In the genomic region with DNA sequence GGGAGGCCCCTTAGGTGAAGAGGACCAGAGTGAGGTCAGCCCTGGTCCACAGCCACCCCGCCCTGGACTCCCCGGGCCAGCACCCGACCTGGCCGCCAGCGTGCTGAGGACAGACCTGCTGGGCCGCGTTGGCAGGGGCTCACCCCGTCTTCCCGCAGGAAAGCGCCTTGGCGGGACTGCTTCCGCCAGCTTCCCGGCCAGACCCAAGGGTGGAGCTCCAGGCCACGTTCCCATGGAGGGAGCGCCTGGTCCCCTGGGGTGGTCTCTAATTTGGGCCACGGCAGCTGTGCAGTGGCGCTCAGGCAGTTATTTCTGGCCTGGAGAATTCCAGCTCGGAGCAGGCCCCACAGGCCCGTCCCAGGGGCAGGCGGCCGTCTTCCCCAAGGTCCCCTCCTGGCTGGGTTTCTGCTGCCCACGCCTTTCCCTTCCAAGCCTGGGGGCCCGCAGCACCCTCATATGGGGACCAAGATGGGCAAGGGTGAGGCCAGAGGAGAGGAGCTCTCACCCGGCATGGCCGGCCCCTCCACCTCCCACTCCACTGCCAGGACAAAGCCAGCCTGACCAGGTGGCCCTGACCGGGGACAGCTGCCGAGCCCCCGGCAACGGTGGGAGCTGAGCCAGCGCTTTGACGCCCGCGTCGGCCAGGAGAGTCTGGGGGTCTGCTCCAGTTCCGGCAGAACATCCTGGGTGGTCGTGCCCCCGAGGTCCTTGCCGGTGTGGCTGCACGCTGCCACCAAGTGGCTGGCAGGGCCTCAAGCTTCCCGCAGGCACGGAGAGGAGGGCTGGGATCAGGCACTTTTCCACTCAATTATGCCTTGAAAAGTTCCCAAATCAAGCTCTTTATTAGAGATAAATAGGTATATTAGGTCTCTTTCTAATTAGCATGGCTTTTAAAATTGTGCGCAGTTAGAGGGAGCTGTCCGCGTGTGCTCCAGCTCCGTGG, we compare ENCODE assay signal across 2 cellular contexts.
TF ChIP-seq lines count a peak whose summit lies in the region.

No MANE protein-coding gene starts in this region.

TF ChIP-seq in Ishikawa, 13 proteins besides CTCF, POLR2A, EP300 and RAD21:
- TF ChIP-seq YY1 (IDR thresholded peaks at IDR 0.05; ENCODE audit: low read depth): no peak
- TF ChIP-seq CREB1 (IDR thresholded peaks at IDR 0.05; ENCODE audit: low read depth): no peak
- TF ChIP-seq, protein P1, sequence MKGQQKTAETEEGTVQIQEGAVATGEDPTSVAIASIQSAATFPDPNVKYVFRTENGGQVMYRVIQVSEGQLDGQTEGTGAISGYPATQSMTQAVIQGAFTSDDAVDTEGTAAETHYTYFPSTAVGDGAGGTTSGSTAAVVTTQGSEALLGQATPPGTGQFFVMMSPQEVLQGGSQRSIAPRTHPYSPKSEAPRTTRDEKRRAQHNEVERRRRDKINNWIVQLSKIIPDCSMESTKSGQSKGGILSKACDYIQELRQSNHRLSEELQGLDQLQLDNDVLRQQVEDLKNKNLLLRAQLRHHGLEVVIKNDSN (IDR thresholded peaks at IDR 0.05): no peak
- TF ChIP-seq CEBPB (IDR thresholded peaks at IDR 0.05): no peak
- TF ChIP-seq, protein P2, sequence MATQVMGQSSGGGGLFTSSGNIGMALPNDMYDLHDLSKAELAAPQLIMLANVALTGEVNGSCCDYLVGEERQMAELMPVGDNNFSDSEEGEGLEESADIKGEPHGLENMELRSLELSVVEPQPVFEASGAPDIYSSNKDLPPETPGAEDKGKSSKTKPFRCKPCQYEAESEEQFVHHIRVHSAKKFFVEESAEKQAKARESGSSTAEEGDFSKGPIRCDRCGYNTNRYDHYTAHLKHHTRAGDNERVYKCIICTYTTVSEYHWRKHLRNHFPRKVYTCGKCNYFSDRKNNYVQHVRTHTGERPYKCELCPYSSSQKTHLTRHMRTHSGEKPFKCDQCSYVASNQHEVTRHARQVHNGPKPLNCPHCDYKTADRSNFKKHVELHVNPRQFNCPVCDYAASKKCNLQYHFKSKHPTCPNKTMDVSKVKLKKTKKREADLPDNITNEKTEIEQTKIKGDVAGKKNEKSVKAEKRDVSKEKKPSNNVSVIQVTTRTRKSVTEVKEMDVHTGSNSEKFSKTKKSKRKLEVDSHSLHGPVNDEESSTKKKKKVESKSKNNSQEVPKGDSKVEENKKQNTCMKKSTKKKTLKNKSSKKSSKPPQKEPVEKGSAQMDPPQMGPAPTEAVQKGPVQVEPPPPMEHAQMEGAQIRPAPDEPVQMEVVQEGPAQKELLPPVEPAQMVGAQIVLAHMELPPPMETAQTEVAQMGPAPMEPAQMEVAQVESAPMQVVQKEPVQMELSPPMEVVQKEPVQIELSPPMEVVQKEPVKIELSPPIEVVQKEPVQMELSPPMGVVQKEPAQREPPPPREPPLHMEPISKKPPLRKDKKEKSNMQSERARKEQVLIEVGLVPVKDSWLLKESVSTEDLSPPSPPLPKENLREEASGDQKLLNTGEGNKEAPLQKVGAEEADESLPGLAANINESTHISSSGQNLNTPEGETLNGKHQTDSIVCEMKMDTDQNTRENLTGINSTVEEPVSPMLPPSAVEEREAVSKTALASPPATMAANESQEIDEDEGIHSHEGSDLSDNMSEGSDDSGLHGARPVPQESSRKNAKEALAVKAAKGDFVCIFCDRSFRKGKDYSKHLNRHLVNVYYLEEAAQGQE (IDR thresholded peaks at IDR 0.05; ENCODE audit: low read depth): 0 out of 2 replicates have a peak, but pooled peaks have one; percentile 19

TF ChIP-seq in HepG2, 621 proteins besides CTCF, POLR2A, EP300 and RAD21:
- TF ChIP-seq ZNF761 (CRISPR knock-in tag; conservative IDR thresholded peaks at IDR 0.05) (no peak), ZBTB7A (CRISPR knock-in tag; IDR thresholded peaks at IDR 0.05) (no peak), PHF5A (CRISPR knock-in tag; IDR thresholded peaks at IDR 0.05; ENCODE audit: low read depth, unreplicated experiment) (no peak), FOSL2 (CRISPR knock-in tag; IDR thresholded peaks at IDR 0.05) (no peak), THAP11 (CRISPR knock-in tag; IDR thresholded peaks at IDR 0.05) (no peak), FOXP1 (IDR thresholded peaks at IDR 0.05) (no peak), FOXP1 (CRISPR knock-in tag; IDR thresholded peaks at IDR 0.05) (no peak), POLR2G (IDR thresholded peaks at IDR 0.05; ENCODE audit: low read depth, low read length) (no peak), ZNF24 (IDR thresholded peaks at IDR 0.05) (no peak), FOXC1 (CRISPR knock-in tag; IDR thresholded peaks at IDR 0.05; ENCODE audit: borderline replicate concordance) (no peak), ZBTB7B (CRISPR knock-in tag; IDR thresholded peaks at IDR 0.05) (peak; percentile 63; the same call in 1 of the 2 replicates), SNAI1 (CRISPR knock-in tag; IDR thresholded peaks at IDR 0.05; ENCODE audit: borderline replicate concordance) (no peak), ZNF891 (CRISPR knock-in tag; IDR thresholded peaks at IDR 0.05) (no peak), ZBTB1 (CRISPR knock-in tag; IDR thresholded peaks at IDR 0.05; ENCODE audit: borderline replicate concordance) (no peak), ZNF460 (CRISPR knock-in tag; IDR thresholded peaks at IDR 0.05; ENCODE audit: borderline replicate concordance) (no peak), STAG1 (CRISPR knock-in tag; IDR thresholded peaks at IDR 0.05) (peak; percentile 57)
- TF ChIP-seq, protein P3, sequence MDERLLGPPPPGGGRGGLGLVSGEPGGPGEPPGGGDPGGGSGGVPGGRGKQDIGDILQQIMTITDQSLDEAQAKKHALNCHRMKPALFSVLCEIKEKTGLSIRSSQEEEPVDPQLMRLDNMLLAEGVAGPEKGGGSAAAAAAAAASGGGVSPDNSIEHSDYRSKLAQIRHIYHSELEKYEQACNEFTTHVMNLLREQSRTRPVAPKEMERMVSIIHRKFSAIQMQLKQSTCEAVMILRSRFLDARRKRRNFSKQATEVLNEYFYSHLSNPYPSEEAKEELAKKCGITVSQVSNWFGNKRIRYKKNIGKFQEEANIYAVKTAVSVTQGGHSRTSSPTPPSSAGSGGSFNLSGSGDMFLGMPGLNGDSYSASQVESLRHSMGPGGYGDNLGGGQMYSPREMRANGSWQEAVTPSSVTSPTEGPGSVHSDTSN (CRISPR knock-in tag; IDR thresholded peaks at IDR 0.05): no peak
- TF ChIP-seq, protein P4, sequence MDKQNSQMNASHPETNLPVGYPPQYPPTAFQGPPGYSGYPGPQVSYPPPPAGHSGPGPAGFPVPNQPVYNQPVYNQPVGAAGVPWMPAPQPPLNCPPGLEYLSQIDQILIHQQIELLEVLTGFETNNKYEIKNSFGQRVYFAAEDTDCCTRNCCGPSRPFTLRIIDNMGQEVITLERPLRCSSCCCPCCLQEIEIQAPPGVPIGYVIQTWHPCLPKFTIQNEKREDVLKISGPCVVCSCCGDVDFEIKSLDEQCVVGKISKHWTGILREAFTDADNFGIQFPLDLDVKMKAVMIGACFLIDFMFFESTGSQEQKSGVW (CRISPR knock-in tag; IDR thresholded peaks at IDR 0.05; ENCODE audit: borderline replicate concordance): no peak
- TF ChIP-seq, protein P5, sequence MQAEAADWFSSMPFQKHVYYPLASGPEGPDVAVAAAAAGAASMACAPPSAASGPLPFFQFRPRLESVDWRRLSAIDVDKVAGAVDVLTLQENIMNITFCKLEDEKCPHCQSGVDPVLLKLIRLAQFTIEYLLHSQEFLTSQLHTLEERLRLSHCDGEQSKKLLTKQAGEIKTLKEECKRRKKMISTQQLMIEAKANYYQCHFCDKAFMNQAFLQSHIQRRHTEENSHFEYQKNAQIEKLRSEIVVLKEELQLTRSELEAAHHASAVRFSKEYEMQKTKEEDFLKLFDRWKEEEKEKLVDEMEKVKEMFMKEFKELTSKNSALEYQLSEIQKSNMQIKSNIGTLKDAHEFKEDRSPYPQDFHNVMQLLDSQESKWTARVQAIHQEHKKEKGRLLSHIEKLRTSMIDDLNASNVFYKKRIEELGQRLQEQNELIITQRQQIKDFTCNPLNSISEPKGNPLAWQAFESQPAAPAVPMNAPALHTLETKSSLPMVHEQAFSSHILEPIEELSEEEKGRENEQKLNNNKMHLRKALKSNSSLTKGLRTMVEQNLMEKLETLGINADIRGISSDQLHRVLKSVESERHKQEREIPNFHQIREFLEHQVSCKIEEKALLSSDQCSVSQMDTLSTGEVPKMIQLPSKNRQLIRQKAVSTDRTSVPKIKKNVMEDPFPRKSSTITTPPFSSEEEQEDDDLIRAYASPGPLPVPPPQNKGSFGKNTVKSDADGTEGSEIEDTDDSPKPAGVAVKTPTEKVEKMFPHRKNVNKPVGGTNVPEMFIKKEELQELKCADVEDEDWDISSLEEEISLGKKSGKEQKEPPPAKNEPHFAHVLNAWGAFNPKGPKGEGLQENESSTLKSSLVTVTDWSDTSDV (CRISPR knock-in tag; IDR thresholded peaks at IDR 0.05): no peak
- TF ChIP-seq, protein P6, sequence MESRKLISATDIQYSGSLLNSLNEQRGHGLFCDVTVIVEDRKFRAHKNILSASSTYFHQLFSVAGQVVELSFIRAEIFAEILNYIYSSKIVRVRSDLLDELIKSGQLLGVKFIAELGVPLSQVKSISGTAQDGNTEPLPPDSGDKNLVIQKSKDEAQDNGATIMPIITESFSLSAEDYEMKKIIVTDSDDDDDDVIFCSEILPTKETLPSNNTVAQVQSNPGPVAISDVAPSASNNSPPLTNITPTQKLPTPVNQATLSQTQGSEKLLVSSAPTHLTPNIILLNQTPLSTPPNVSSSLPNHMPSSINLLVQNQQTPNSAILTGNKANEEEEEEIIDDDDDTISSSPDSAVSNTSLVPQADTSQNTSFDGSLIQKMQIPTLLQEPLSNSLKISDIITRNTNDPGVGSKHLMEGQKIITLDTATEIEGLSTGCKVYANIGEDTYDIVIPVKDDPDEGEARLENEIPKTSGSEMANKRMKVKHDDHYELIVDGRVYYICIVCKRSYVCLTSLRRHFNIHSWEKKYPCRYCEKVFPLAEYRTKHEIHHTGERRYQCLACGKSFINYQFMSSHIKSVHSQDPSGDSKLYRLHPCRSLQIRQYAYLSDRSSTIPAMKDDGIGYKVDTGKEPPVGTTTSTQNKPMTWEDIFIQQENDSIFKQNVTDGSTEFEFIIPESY (CRISPR knock-in tag; IDR thresholded peaks at IDR 0.05): peak; percentile 88
- TF ChIP-seq, protein P7, sequence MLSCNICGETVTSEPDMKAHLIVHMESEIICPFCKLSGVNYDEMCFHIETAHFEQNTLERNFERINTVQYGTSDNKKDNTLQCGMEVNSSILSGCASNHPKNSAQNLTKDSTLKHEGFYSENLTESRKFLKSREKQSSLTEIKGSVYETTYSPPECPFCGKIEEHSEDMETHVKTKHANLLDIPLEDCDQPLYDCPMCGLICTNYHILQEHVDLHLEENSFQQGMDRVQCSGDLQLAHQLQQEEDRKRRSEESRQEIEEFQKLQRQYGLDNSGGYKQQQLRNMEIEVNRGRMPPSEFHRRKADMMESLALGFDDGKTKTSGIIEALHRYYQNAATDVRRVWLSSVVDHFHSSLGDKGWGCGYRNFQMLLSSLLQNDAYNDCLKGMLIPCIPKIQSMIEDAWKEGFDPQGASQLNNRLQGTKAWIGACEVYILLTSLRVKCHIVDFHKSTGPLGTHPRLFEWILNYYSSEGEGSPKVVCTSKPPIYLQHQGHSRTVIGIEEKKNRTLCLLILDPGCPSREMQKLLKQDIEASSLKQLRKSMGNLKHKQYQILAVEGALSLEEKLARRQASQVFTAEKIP (CRISPR knock-in tag; IDR thresholded peaks at IDR 0.05; ENCODE audit: borderline replicate concordance): no peak
- TF ChIP-seq, protein P8, sequence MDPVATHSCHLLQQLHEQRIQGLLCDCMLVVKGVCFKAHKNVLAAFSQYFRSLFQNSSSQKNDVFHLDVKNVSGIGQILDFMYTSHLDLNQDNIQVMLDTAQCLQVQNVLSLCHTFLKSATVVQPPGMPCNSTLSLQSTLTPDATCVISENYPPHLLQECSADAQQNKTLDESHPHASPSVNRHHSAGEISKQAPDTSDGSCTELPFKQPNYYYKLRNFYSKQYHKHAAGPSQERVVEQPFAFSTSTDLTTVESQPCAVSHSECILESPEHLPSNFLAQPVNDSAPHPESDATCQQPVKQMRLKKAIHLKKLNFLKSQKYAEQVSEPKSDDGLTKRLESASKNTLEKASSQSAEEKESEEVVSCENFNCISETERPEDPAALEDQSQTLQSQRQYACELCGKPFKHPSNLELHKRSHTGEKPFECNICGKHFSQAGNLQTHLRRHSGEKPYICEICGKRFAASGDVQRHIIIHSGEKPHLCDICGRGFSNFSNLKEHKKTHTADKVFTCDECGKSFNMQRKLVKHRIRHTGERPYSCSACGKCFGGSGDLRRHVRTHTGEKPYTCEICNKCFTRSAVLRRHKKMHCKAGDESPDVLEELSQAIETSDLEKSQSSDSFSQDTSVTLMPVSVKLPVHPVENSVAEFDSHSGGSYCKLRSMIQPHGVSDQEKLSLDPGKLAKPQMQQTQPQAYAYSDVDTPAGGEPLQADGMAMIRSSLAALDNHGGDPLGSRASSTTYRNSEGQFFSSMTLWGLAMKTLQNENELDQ (CRISPR knock-in tag; IDR thresholded peaks at IDR 0.05; ENCODE audit: borderline replicate concordance): no peak
- TF ChIP-seq, protein P9, sequence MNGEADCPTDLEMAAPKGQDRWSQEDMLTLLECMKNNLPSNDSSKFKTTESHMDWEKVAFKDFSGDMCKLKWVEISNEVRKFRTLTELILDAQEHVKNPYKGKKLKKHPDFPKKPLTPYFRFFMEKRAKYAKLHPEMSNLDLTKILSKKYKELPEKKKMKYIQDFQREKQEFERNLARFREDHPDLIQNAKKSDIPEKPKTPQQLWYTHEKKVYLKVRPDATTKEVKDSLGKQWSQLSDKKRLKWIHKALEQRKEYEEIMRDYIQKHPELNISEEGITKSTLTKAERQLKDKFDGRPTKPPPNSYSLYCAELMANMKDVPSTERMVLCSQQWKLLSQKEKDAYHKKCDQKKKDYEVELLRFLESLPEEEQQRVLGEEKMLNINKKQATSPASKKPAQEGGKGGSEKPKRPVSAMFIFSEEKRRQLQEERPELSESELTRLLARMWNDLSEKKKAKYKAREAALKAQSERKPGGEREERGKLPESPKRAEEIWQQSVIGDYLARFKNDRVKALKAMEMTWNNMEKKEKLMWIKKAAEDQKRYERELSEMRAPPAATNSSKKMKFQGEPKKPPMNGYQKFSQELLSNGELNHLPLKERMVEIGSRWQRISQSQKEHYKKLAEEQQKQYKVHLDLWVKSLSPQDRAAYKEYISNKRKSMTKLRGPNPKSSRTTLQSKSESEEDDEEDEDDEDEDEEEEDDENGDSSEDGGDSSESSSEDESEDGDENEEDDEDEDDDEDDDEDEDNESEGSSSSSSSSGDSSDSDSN (CRISPR knock-in tag; IDR thresholded peaks at IDR 0.05): no peak
